2 cellular contexts compared by ENCODE assay signal in genomic region chr10:31873724-31874123, GRCh38.
TF ChIP-seq lines count a peak whose summit lies in the region.

No MANE protein-coding gene starts in this region.

TF ChIP-seq in HepG2, 621 proteins besides CTCF, POLR2A, EP300 and RAD21:
- no peak for TF ChIP-seq ZSCAN31 (CRISPR knock-in tag; IDR thresholded peaks at IDR 0.05; ENCODE audit: low read depth)
- TF ChIP-seq REXO4 (CRISPR knock-in tag; IDR thresholded peaks at IDR 0.05; ENCODE audit: borderline replicate concordance) = no peak
- TF ChIP-seq ZNF580 (CRISPR knock-in tag; IDR thresholded peaks at IDR 0.05; ENCODE audit: borderline replicate concordance, low read depth) = no peak
- TF ChIP-seq HNRNPH1 (optimal IDR thresholded peaks at IDR 0.05; ENCODE audit: low read depth, low read length) = no peak
- peak; percentile 74 for TF ChIP-seq MAFF (IDR thresholded peaks at IDR 0.05; ENCODE audit: low read depth, low read length)
- no peak for TF ChIP-seq ATF7-NPFF (CRISPR knock-in tag; IDR thresholded peaks at IDR 0.05; ENCODE audit: low read depth)
- no peak for TF ChIP-seq ZNF24 (IDR thresholded peaks at IDR 0.05)
- peak; percentile 69 to 81 for TF ChIP-seq MAFK (conservative IDR thresholded peaks at IDR 0.05 in 1 of 2, IDR thresholded peaks at IDR 0.05 in 1 of 2; ENCODE audit: low read length in 2 of 2)
- TF ChIP-seq GTF2F1 (IDR thresholded peaks at IDR 0.05; ENCODE audit: low read length) = no peak
- TF ChIP-seq DZIP1 (CRISPR knock-in tag; IDR thresholded peaks at IDR 0.05) = no peak
- no peak for TF ChIP-seq MIER3 (CRISPR knock-in tag; IDR thresholded peaks at IDR 0.05; ENCODE audit: borderline replicate concordance)
- no peak for TF ChIP-seq STAT6 (CRISPR knock-in tag; IDR thresholded peaks at IDR 0.05; ENCODE audit: borderline replicate concordance)
- no peak for TF ChIP-seq GATA4 (IDR thresholded peaks at IDR 0.05; ENCODE audit: borderline replicate concordance, low read depth)
- TF ChIP-seq ATF1 (CRISPR knock-in tag; IDR thresholded peaks at IDR 0.05) = no peak
- TF ChIP-seq KDM3A (CRISPR knock-in tag; IDR thresholded peaks at IDR 0.05; ENCODE audit: low read depth) = no peak

TF ChIP-seq in IMR-90, 13 proteins besides CTCF, POLR2A, EP300 and RAD21:
- TF ChIP-seq MAFK (IDR thresholded peaks at IDR 0.05; ENCODE audit: low read depth, low read length) (peak; percentile 59), RFX5 (IDR thresholded peaks at IDR 0.05; ENCODE audit: low read depth, low read length) (no peak)
